8 cellular contexts compared by ENCODE assay signal in the genomic region with DNA sequence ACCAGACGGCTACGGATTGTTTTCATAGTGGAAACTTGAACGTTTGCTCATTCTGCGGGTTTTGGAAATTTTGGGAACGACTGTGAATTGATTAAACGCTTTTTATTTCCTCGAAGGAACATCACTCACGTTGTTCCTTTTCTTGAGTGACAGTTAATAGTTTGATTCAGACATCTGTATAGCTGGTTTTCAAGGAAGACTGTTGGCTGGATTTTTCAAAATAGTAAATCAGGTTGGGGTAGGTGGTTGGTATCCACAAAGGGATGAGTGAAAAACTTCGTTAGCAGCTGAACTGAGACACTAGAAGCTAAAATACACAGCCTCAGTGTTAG. TPM values are rescaled to one million over a fixed set of nuclear protein-coding genes. Genes with fewer than 3 reads are reported as not detected.
DNase-seq lines count a peak whose midpoint lies in the region; ATAC-seq and TF ChIP-seq lines count a peak whose summit lies in the region.

No MANE protein-coding gene starts in this region.

- no peaks in the 10 kb centered on the region for H3K27me3 Mint-ChIP-seq in CD4-positive, alpha-beta memory T cell
- peaks cover 7% of the 10 kb centered on the region for H3K27me3 Mint-ChIP-seq in endothelial cell (ENCODE audit: unreplicated experiment)

- peak overlapping the region; percentile 33 to 93 (median 81) for H3K27ac Mint-ChIP-seq in CD4-positive, alpha-beta memory T cell
- peak overlapping the region; percentile 53 for H3K27ac Mint-ChIP-seq in endothelial cell (ENCODE audit: unreplicated experiment)

- H3K36me3 Mint-ChIP-seq in CD4-positive, alpha-beta memory T cell, result peaks cover 0 to 8% of the 10 kb centered on the region in 2 donors
- H3K36me3 Mint-ChIP-seq in endothelial cell (ENCODE audit: low read depth, unreplicated experiment), result peaks cover 4% of the 10 kb centered on the region

- POLR2A ChIA-PET in CD4-positive, alpha-beta memory T cell (lab: Charles Lee; ENCODE audit: partially characterized antibody), result interaction anchor here (1.0 to 7.9 kb wide), 7 partner anchors 8 to 47 kb away, joined by 3 to 82 read pairs (median 15); no protein-coding TSS in a partner anchor
- POLR2A ChIA-PET in OCI-LY7 (lab: Charles Lee), result interaction anchor here (0.6 to 2.5 kb wide), 5 partner anchors 8 to 48 kb away, joined by 3 to 10 read pairs (median 6); no protein-coding TSS in a partner anchor

- ATAC-seq in HG03469 (IDR thresholded peaks at IDR 0.05; ENCODE audit: unreplicated experiment), result no peak

- H4K20me1 ChIP-seq in OCI-LY7 (ENCODE audit: insufficient read depth, low read length), result peaks cover 16% of the 10 kb centered on the region; the same call in 1 of the 2 replicates

- H2AFZ ChIP-seq in OCI-LY7 (ENCODE audit: low read length), result no peak overlapping the region

- DNase-seq in CD4-positive, alpha-beta memory T cell, result no peak
- DNase-seq in OCI-LY7 (ENCODE audit: low spot score) (no peak), endothelial cell (ENCODE audit: low spot score) (no peak), mesenteric fat pad (ENCODE audit: low spot score) (no peak), CD1c-positive myeloid dendritic cell (ENCODE audit: extremely low spot score) (no peak), globus pallidus (ENCODE audit: low spot score) (no peak)

- no peaks in the 10 kb centered on the region for H3K27me3 ChIP-seq in CD4-positive, alpha-beta memory T cell (ENCODE audit: insufficient read depth, low read length)
- H3K27me3 ChIP-seq in neutrophil, result no peaks in the 10 kb centered on the region

- peak overlapping the region; percentile 70 for H3K27ac ChIP-seq in CD4-positive, alpha-beta memory T cell (ENCODE audit: low read depth, low read length)
- H3K27ac ChIP-seq in OCI-LY7 (ENCODE audit: low read depth, low read length, poor library complexity, severe bottlenecking) (no peak overlapping the region), neutrophil (peak overlapping the region; percentile 94)

- H3K4me1 Mint-ChIP-seq in CD4-positive, alpha-beta memory T cell, result peaks cover 50 to 71% (median 62%) of the 10 kb centered on the region in 4 donors
- peaks cover 47% of the 10 kb centered on the region for H3K4me1 Mint-ChIP-seq in endothelial cell (ENCODE audit: unreplicated experiment)

- no peaks in the 10 kb centered on the region for H3K9me2 ChIP-seq in OCI-LY7 (ENCODE audit: insufficient read depth, low read length)

- peaks cover 55% of the 10 kb centered on the region; the same call in 1 of the 2 replicates for H3K79me2 ChIP-seq in OCI-LY7 (ENCODE audit: insufficient read depth, low read depth, low read length)

- H3K36me3 ChIP-seq in CD4-positive, alpha-beta memory T cell (ENCODE audit: insufficient read depth, low read length), result no peaks in the 10 kb centered on the region
- H3K36me3 ChIP-seq in OCI-LY7 (ENCODE audit: insufficient read depth, low read length), result 0 out of 2 replicates have a peak, but pooled peaks cover 11% of the 10 kb centered on the region
- no peaks in the 10 kb centered on the region for H3K36me3 ChIP-seq in neutrophil

- CTCF ChIA-PET in CD4-positive, alpha-beta memory T cell (lab: Charles Lee; ENCODE audit: partially characterized antibody), result interaction anchor here (0.8 to 4.3 kb wide), 9 partner anchors 13 to 105 kb away, joined by 3 to 26 read pairs (median 4); no protein-coding TSS in a partner anchor
- CTCF ChIA-PET in OCI-LY7 (lab: Charles Lee; ENCODE audit: unreplicated experiment), result no interaction called here

- TF ChIP-seq CTCF in OCI-LY7 (conservative IDR thresholded peaks at IDR 0.05; ENCODE audit: low read length), result no peak
- TF ChIP-seq CTCF in endothelial cell (IDR thresholded peaks at IDR 0.05; ENCODE audit: unreplicated experiment), result no peak
- no peak for TF ChIP-seq CTCF in neutrophil (IDR thresholded peaks at IDR 0.05)

- H3K4me2 ChIP-seq in OCI-LY7 (ENCODE audit: low read length), result peak overlapping the region; percentile 95

- peak overlapping the region; percentile 81 to 91 (median 88) for H3K4me3 Mint-ChIP-seq in CD4-positive, alpha-beta memory T cell
- peak overlapping the region; percentile 92 for H3K4me3 Mint-ChIP-seq in endothelial cell (ENCODE audit: unreplicated experiment)

- peaks cover 67% of the 10 kb centered on the region for H3K4me1 ChIP-seq in CD4-positive, alpha-beta memory T cell (ENCODE audit: insufficient read depth, low read length)
- peaks cover 59% of the 10 kb centered on the region for H3K4me1 ChIP-seq in OCI-LY7 (ENCODE audit: insufficient read depth, low read length, poor library complexity, severe bottlenecking)
- H3K4me1 ChIP-seq in neutrophil (ENCODE audit: control insufficient read depth in 1 of 2, insufficient read depth in 1 of 2, low read depth in 1 of 2, low read length in 1 of 2), result peaks cover 61 to 62% of the 10 kb centered on the region in 2 experiments

- intact Hi-C loops in CD4-positive, alpha-beta memory T cell (cut with micrococcal nuclease), result no loop called here
- intact Hi-C loops in OCI-LY7 (cut with micrococcal nuclease; ENCODE audit: unreplicated experiment), result loop anchor here (2.0 kb wide), 1 partner anchor 33 kb away; no protein-coding TSS in a partner anchor

- peak overlapping the region; percentile 39 to 57 for H3K4me3 ChIP-seq in CD4-positive, alpha-beta memory T cell (ENCODE audit: low read length in 2 of 2)
- H3K4me3 ChIP-seq in OCI-LY7 (ENCODE audit: low read depth, low read length, poor library complexity, severe bottlenecking) (peak overlapping the region; percentile 78), neutrophil (ENCODE audit: low read depth in 1 of 2, low read length in 1 of 2) (peak overlapping the region; percentile 76 to 77)

- no peaks in the 10 kb centered on the region for H3K9me3 Mint-ChIP-seq in CD4-positive, alpha-beta memory T cell
- no peaks in the 10 kb centered on the region for H3K9me3 Mint-ChIP-seq in endothelial cell (ENCODE audit: unreplicated experiment)

- H3K9me3 ChIP-seq in CD4-positive, alpha-beta memory T cell (ENCODE audit: control insufficient read depth in 1 of 2, low read length in 2 of 2), result no peaks in the 10 kb centered on the region
- H3K9me3 ChIP-seq in OCI-LY7 (ENCODE audit: low read length) (no peaks in the 10 kb centered on the region), neutrophil (no peaks in the 10 kb centered on the region)

- BruUV-seq in OCI-LY7 (replicated peaks; lab: Mats Ljungman, UMichigan), result no TSS peak

RNA-seq across cellular contexts. Expression of a gene that starts 1.1 kb away (rescaled TPM):
- 10 to 100 TPM; 26.4 to 27.4 TPM for total RNA-seq in CD4-positive, alpha-beta memory T cell
- 10 to 100 TPM; 19.1 to 21.4 TPM for polyA plus RNA-seq in CD4-positive, alpha-beta memory T cell
- total RNA-seq in OCI-LY7 (2014; rRNA removed; shearing (Covaris generic)), result 13.6 and 14.3 TPM in 2 replicates
- total RNA-seq in OCI-LY7 (2022) (36.7 and 43.6 TPM in 2 replicates), endothelial cell (ENCODE audit: unreplicated experiment) (206 TPM), mesenteric fat pad (56.2 TPM)
